In genomic region chr5:140011297-140011802, GRCh38 we compare ENCODE assay signal across 8 cellular contexts. TPM values are rescaled to one million over a fixed set of nuclear protein-coding genes. Genes with fewer than 3 reads are reported as not detected.
DNase-seq lines count a peak whose midpoint lies in the region; ATAC-seq, FAIRE-seq and TF ChIP-seq lines count a peak whose summit lies in the region.

No MANE protein-coding gene starts in this region.

- peaks cover 6% of the 10 kb centered on the region for H3K27me3 Mint-ChIP-seq in activated T-cell treated with anti-CD3 and anti-CD28 coated beads, Interleukin-2, amount 50 U/mL, for 4 hours (ENCODE audit: low read depth)

- H3K9me3 Mint-ChIP-seq in activated T-cell treated with anti-CD3 and anti-CD28 coated beads, Interleukin-2, amount 50 U/mL, for 4 hours = no peaks in the 10 kb centered on the region

- TF ChIP-seq CTCF in Panc1 (IDR thresholded peaks at IDR 0.05) (no peak), psoas muscle (IDR thresholded peaks at IDR 0.05) (no peak)

- POLR2A ChIA-PET in Panc1 (lab: Charles Lee) = no interaction called here

- in situ Hi-C loops in Panc1 (cut with HindIII; ENCODE audit: low pct_unique_long_range_greater_than_20kb, low sequenced_read_pairs) = no loop called here

- WGBS in psoas muscle, 3 donors = 29 to 36% (median 33%) methylated on average over 3 of the region's 3 CpGs

- no peaks in the 10 kb centered on the region for H3K36me3 Mint-ChIP-seq in activated T-cell treated with anti-CD3 and anti-CD28 coated beads, Interleukin-2, amount 50 U/mL, for 4 hours (ENCODE audit: insufficient read depth)

- no peak overlapping the region for H3K27ac ChIP-seq in Panc1 (ENCODE audit: low read length)
- H3K27ac ChIP-seq in psoas muscle = peak overlapping the region; percentile 91

- 0 out of 2 replicates have a peak, but pooled peaks cover 3% of the 10 kb centered on the region for H3K4me1 ChIP-seq in Panc1 (ENCODE audit: control insufficient read depth, insufficient read depth, low read length)
- H3K4me1 ChIP-seq in psoas muscle = peaks cover 56% of the 10 kb centered on the region

- H3K9me3 ChIP-seq in Panc1 (ENCODE audit: control insufficient read depth, insufficient read depth, low read depth, low read length) (no peaks in the 10 kb centered on the region), psoas muscle (no peaks in the 10 kb centered on the region)

- DNase-seq in GM19239 (ENCODE audit: insufficient read length, low spot score) (no peak), Panc1 (ENCODE audit: low read depth, low spot score) (peak; percentile 87), psoas muscle (peak; percentile 66 to 92), SHP77 treated with DMSO at 0.1 percent for 48 hours (lab: John Stamatoyannopoulos, UW) (no peak), germinal center (ENCODE audit: low spot score) (no peak), SHP77 (lab: John Stamatoyannopoulos, UW) (no peak)
- no peak for DNase-seq in activated T-cell treated with anti-CD3 and anti-CD28 coated beads, Interleukin-2, amount 50 U/mL, for 4 hours

- no peaks in the 10 kb centered on the region for H3K27me3 ChIP-seq in Panc1 (ENCODE audit: control insufficient read depth, insufficient read depth, low read length)
- no peaks in the 10 kb centered on the region for H3K27me3 ChIP-seq in psoas muscle (ENCODE audit: insufficient read depth in 3 of 3, low read length in 2 of 3)

- no peaks in the 10 kb centered on the region for H3K4me1 Mint-ChIP-seq in activated T-cell treated with anti-CD3 and anti-CD28 coated beads, Interleukin-2, amount 50 U/mL, for 4 hours (ENCODE audit: low read depth)

- H3K4me3 Mint-ChIP-seq in activated T-cell treated with anti-CD3 and anti-CD28 coated beads, Interleukin-2, amount 50 U/mL, for 4 hours = no peak overlapping the region

- H3K4me3 ChIP-seq in Panc1 (ENCODE audit: low read depth in 2 of 2, low read length in 2 of 2) = no peak overlapping the region
- no peak overlapping the region for H3K4me3 ChIP-seq in psoas muscle

- BruUV-seq in Panc1 (replicated peaks; lab: Mats Ljungman, UMichigan) = no TSS peak

- peak; percentile 42 for FAIRE-seq in GM19239 (lab: Jason Lieb, UNC)

- intact Hi-C loops in Panc1 (cut with micrococcal nuclease; ENCODE audit: unreplicated experiment) (no loop called here), psoas muscle (cut with DNase I) (loop anchor here in 1 of 2 donors (2.0 kb wide), 1 partner anchor 25 kb away; no protein-coding TSS in a partner anchor)

- ATAC-seq in HG02938 (IDR thresholded peaks at IDR 0.05; ENCODE audit: unreplicated experiment) = peak; percentile 82
- peak; percentile 89 for ATAC-seq in Panc1
- peak; percentile 94 to 98 (median 96) for ATAC-seq in psoas muscle
- ATAC-seq in activated T-cell treated with anti-CD3 and anti-CD28 coated beads, Interleukin-2, amount 50 U/mL, for 4 hours = no peak

- H3K36me3 ChIP-seq in Panc1 (ENCODE audit: control insufficient read depth, insufficient read depth, low read length) = no peaks in the 10 kb centered on the region
- no peaks in the 10 kb centered on the region for H3K36me3 ChIP-seq in psoas muscle (ENCODE audit: insufficient read depth in 1 of 2, low read depth in 1 of 2)

- CTCF ChIA-PET in Panc1 (lab: Charles Lee) = no interaction called here

RNA-seq across cellular contexts. Expression of gene NRG2, which starts 31.7 kb away (rescaled TPM):
- 20.2 TPM for total RNA-seq in Panc1 (2021; ENCODE audit: unreplicated experiment)
- 20.9 TPM for polyA plus RNA-seq in Panc1 (2012; ENCODE audit: insufficient read length)
- total RNA-seq in psoas muscle = 10 to 100 TPM in 1 of 4 donors, 1 to 10 TPM in 3; 1.7 to 19.6 (median 3.0) TPM
- 1 to 10 TPM in 2 of 3 donors, under 1 TPM in 1; 0.42 to 6.5 (median 4.6) TPM for polyA plus RNA-seq in psoas muscle
- under 1 TPM; 0.16 to 0.30 (median 0.23) TPM for total RNA-seq in activated T-cell treated with anti-CD3 and anti-CD28 coated beads, Interleukin-2, amount 50 U/mL, for 4 hours

Comparison
In these comparisons a context has a peak if more than half of its experiments do, and no peak if none do; other contexts are left out.
1. DNase-seq: peak in Panc1 (single experiment) and psoas muscle (2 of 2); none in GM19239 (single experiment), SHP77 treated with DMSO at 0.1 percent for 48 hours (single experiment), germinal center (single experiment), activated T-cell treated with anti-CD3 and anti-CD28 coated beads, Interleukin-2, amount 50 U/mL, for 4 hours (single experiment) and SHP77 (0 of 2).
2. ATAC-seq: peak in HG02938 (single experiment), Panc1 (single experiment) and psoas muscle (4 of 4); none in activated T-cell treated with anti-CD3 and anti-CD28 coated beads, Interleukin-2, amount 50 U/mL, for 4 hours (0 of 2).